9 cellular contexts compared by ENCODE assay signal in the genomic region with DNA sequence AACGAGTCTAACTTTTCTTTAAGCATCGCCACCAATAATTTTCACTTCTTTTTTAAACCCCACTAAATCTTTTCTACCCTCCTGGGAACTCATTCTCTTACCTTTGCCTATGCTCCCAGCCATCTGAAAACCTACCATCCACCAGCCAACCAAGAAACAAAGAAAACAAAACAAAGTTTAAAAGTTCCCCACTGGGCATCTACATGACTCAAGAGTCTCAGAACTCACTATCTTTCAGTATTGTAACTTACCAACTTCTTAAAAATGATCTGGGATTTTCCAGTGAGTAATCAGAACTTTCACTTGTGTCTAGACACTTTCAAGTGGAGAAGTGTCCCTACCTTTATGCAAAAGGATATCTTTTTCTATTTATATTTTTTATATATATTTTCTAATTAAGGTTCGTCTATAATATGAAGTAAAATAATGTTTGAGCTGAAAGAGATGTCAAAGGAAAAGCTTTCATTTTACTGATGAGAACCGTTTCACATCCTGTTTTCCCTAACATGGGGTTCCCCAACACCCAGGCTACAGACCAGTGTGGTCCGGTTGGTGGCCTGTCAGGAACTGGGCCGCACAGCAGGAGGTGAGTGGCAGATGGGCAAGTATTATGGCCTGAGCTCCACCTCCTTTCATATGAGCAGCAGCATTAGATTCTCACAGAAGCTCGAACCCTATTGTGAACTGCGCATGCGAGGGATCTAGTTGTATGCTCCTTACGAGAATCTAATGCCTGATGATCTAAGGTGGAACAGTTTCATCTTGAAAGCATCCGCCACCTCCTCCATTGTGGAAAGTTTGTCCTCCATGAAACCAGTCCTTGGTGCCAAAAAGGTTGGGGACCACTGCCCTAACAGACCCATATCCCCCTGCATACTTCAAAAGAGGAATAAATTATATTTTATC. TPM values are rescaled to one million over a fixed set of nuclear protein-coding genes. Genes with fewer than 3 reads are reported as not detected.
DNase-seq lines count a peak whose midpoint lies in the region; ATAC-seq, FAIRE-seq and TF ChIP-seq lines count a peak whose summit lies in the region.
"Had no signal": no experiment of that assay in that cellular context is flagged by ENCODE, and none has a peak within 500 bp of the region (broad histone marks: within the 10 kb centered on the region; RNA-seq: fewer than 3 reads in every experiment).

No MANE protein-coding gene starts in this region.

- H2AFZ ChIP-seq in K562 (ENCODE audit: low read depth, low read length), result no peak overlapping the region

- no peak for FAIRE-seq in K562 (lab: Jason Lieb, UNC)

- POLR2A ChIA-PET in K562 (lab: Yijun Ruan, JAX), result interaction anchor here (0.5 kb wide), 1 partner anchor 175 kb away, joined by 4 read pairs; no protein-coding TSS in a partner anchor

- no TSS peak for BruUV-seq in K562 (replicated peaks; lab: Mats Ljungman, UMichigan)

- no peak for TF ChIP-seq POLR2A in K562 (conservative IDR thresholded peaks at IDR 0.05)

- 8% methylated on average over 11 of the region's 11 CpGs for WGBS in K562 (ENCODE audit: insufficient coverage, low coverage, missing lambda C conversion rate)

- DNase-seq in K562 (ENCODE audit: extremely low read depth in 1 of 4, low spot score in 3 of 4), result no peak
- DNase-seq in NCI-H2029 (lab: John Stamatoyannopoulos, UW), result no peak
- no peak for DNase-seq in NCI-H1417 (lab: John Stamatoyannopoulos, UW)
- no peak for DNase-seq in cortex of kidney (lab: John Stamatoyannopoulos, UW)
- no peak for DNase-seq in NCI-H1048 (lab: John Stamatoyannopoulos, UW)
- DNase-seq: SK-N-SH had no signal

- ATAC-seq in GM18511 (IDR thresholded peaks at IDR 0.05; ENCODE audit: unreplicated experiment) (peak; percentile 94), GM19467 (IDR thresholded peaks at IDR 0.05; ENCODE audit: unreplicated experiment) (peak; percentile 96), HG03097 (IDR thresholded peaks at IDR 0.05; ENCODE audit: low FRiP score, unreplicated experiment) (peak; percentile 85), K562 (no peak)

- H4K20me1 ChIP-seq in K562 (replicated peaks; ENCODE audit: control insufficient read depth, insufficient read depth, low read length), result no peaks in the 10 kb centered on the region

- no peak for TF ChIP-seq RAD21 in K562 (CRISPR knock-in tag; conservative IDR thresholded peaks at IDR 0.05 in 1 of 2, IDR thresholded peaks at IDR 0.05 in 1 of 2)

- no peak for TF ChIP-seq CTCF in K562 (IDR thresholded peaks at IDR 0.05 in 2 of 3, conservative IDR thresholded peaks at IDR 0.05 in 1 of 3; ENCODE audit: insufficient read depth in 2 of 3, low read depth in 1 of 3, low read length in 3 of 3)

- no peak overlapping the region for H3K4me2 ChIP-seq in K562 (ENCODE audit: insufficient read depth, low read length)
- H3K4me2 ChIP-seq: SK-N-SH had no signal

- no peak for TF ChIP-seq EP300 in K562 (IDR thresholded peaks at IDR 0.05; ENCODE audit: low read length)

- no peaks in the 10 kb centered on the region for H3K9me1 ChIP-seq in K562 (ENCODE audit: control insufficient read depth, insufficient read depth, low read length)

- CTCF ChIA-PET in K562 (lab: Yijun Ruan, JAX; ENCODE audit: low intra/inter-chr PET ratio), result no interaction called here

- intact Hi-C loops in K562 (cut with micrococcal nuclease), result no loop called here

- no peaks in the 10 kb centered on the region for H3K4me1 ChIP-seq in K562 (replicated peaks in 1 of 2; ENCODE audit: control insufficient read depth in 2 of 2, insufficient read depth in 2 of 2, low read length in 2 of 2)

- peaks cover 5 to 23% of the 10 kb centered on the region in 2 experiments; a peak in 4 of 5 replicates for H3K27me3 ChIP-seq in K562 (ENCODE audit: control insufficient read depth in 2 of 2, insufficient read depth in 2 of 2, low read length in 2 of 2)

- no peak overlapping the region for H3K27ac ChIP-seq in K562 (ENCODE audit: extremely low read depth, low read depth, low read length)

- H3K4me3 ChIP-seq in K562, result no peak overlapping the region

- no peaks in the 10 kb centered on the region for H3K36me3 ChIP-seq in K562 (ENCODE audit: control insufficient read depth, insufficient read depth, low read length)

- in situ Hi-C loops in K562 (cut with MboI), result no loop called here

- no peak overlapping the region for H3K9ac ChIP-seq in K562 (ENCODE audit: insufficient read depth in 1 of 2, low read depth in 2 of 2, low read length in 2 of 2)
- H3K9ac ChIP-seq: SK-N-SH had no signal

- no peaks in the 10 kb centered on the region for H3K79me2 ChIP-seq in K562 (ENCODE audit: control insufficient read depth, insufficient read depth, low read length)

- H3K9me3 ChIP-seq in K562 (replicated peaks; ENCODE audit: control insufficient read depth, insufficient read depth, low read depth, low read length), result no peaks in the 10 kb centered on the region
- H3K9me3 ChIP-seq: SK-N-SH had no signal

TF ChIP-seq in K562, 482 proteins besides CTCF, POLR2A, EP300 and RAD21 (continues in another document):
- TF ChIP-seq, protein P1, sequence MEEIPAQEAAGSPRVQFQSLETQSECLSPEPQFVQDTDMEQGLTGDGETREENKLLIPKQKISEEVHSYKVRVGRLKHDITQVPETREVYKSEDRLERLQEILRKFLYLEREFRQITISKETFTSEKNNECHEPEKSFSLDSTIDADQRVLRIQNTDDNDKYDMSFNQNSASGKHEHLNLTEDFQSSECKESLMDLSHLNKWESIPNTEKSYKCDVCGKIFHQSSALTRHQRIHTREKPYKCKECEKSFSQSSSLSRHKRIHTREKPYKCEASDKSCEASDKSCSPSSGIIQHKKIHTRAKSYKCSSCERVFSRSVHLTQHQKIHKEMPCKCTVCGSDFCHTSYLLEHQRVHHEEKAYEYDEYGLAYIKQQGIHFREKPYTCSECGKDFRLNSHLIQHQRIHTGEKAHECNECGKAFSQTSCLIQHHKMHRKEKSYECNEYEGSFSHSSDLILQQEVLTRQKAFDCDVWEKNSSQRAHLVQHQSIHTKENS (CRISPR knock-in tag; IDR thresholded peaks at IDR 0.05), result no peak
- no peak for TF ChIP-seq RFX7 (CRISPR knock-in tag; IDR thresholded peaks at IDR 0.05)
- peak; percentile 61 to 68 for TF ChIP-seq NRF1 (conservative IDR thresholded peaks at IDR 0.05 in 1 of 2, IDR thresholded peaks at IDR 0.05 in 1 of 2)
- TF ChIP-seq, protein P2, sequence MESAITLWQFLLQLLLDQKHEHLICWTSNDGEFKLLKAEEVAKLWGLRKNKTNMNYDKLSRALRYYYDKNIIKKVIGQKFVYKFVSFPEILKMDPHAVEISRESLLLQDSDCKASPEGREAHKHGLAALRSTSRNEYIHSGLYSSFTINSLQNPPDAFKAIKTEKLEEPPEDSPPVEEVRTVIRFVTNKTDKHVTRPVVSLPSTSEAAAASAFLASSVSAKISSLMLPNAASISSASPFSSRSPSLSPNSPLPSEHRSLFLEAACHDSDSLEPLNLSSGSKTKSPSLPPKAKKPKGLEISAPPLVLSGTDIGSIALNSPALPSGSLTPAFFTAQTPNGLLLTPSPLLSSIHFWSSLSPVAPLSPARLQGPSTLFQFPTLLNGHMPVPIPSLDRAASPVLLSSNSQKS (CRISPR knock-in tag; IDR thresholded peaks at IDR 0.05), result no peak
- no peak for TF ChIP-seq KDM2B (CRISPR knock-in tag; IDR thresholded peaks at IDR 0.05)

RNA-seq across cellular contexts. Expression of a gene that starts 9.8 kb away (rescaled TPM):
- 4.5 and 18.9 TPM in 2 replicates for total RNA-seq in K562 (2011; cell fraction: chromatin; rRNA removed; ENCODE audit: low replicate concordance)
- 4.0 and 5.4 TPM in 2 replicates for total RNA-seq in K562 (2011; cell fraction: nucleolus; rRNA removed)
- 6.9 and 7.6 TPM in 2 replicates for total RNA-seq in K562 (2011; cell fraction: nucleoplasm; rRNA removed)
- 7.9 and 9.8 TPM in 2 replicates for total RNA-seq in K562 (2014; rRNA removed)
- 15.0 and 15.9 TPM in 2 replicates for total RNA-seq in K562 (2014; rRNA removed; fragmentation: Illumina TruSeq; extraction: Trizol)
- total RNA-seq in K562 (2015; rRNA removed; fragmentation: Illumina TruSeq; extraction: Trizol), result 12.5 and 13.4 TPM in 2 replicates
- total RNA-seq in K562 (2021), result 9.8 and 10.4 TPM in 2 replicates
- polyA plus RNA-seq in K562 (2011; rRNA removed), result 5.0 and 5.2 TPM in 2 replicates
- 2.2 and 3.1 TPM in 2 replicates for polyA plus RNA-seq in K562 (2011; cell fraction: cytosol; rRNA removed)
- 5.9 and 7.2 TPM in 2 replicates for polyA plus RNA-seq in K562 (2011; cell fraction: nucleus; rRNA removed)
- polyA plus RNA-seq in K562 (2012), result 8.5 and 10.8 TPM in 2 replicates
- 11.0 and 11.1 TPM in 2 replicates for polyA plus RNA-seq in K562 (2014; fragmentation: Illumina TruSeq; extraction: Trizol)
- 1 to 10 TPM; 3.6 to 3.8 TPM for polyA plus RNA-seq in K562 (2014; fragmentation: Nextera tagmentation; extraction: Ambion mirVana)
- polyA plus RNA-seq in K562 (2014; rRNA removed), result 5.8 and 7.7 TPM in 2 replicates
- polyA minus RNA-seq in K562 (2011; rRNA and poly(A)+ RNA removed), result 8.8 and 12.0 TPM in 2 replicates
- 2.6 and 5.5 TPM in 2 replicates for polyA minus RNA-seq in K562 (2011; cell fraction: cytosol; rRNA and poly(A)+ RNA removed)
- 7.3 and 15.7 TPM in 2 replicates for polyA minus RNA-seq in K562 (2011; cell fraction: nucleus; rRNA and poly(A)+ RNA removed)

RNA-seq across cellular contexts. Expression of a gene that starts 44.5 kb away (rescaled TPM):
- total RNA-seq in K562 (2011; cell fraction: chromatin; rRNA removed; ENCODE audit: low replicate concordance), result 69.5 and 141 TPM in 2 replicates
- total RNA-seq in K562 (2011; cell fraction: nucleolus; rRNA removed), result 25.3 and 29.7 TPM in 2 replicates
- 54.5 and 79.6 TPM in 2 replicates for total RNA-seq in K562 (2011; cell fraction: nucleoplasm; rRNA removed)
- total RNA-seq in K562 (2014; rRNA removed) (11.3 and 15.5 TPM in 2 replicates), K562 (2014; rRNA removed; fragmentation: Illumina TruSeq; extraction: Trizol) (22.3 and 23.1 TPM in 2 replicates), K562 (2015; rRNA removed; fragmentation: Illumina TruSeq; extraction: Trizol) (15.9 and 18.5 TPM in 2 replicates), K562 (2021) (13.7 and 14.1 TPM in 2 replicates)
- polyA plus RNA-seq in K562 (2011; rRNA removed) (23.3 and 41.9 TPM in 2 replicates), K562 (2014; fragmentation: Illumina TruSeq; extraction: Trizol) (13.1 and 14.7 TPM in 2 replicates), K562 (2014; fragmentation: Nextera tagmentation; extraction: Ambion mirVana) (10 to 100 TPM; 14.4 to 15.3 TPM), K562 (2014; rRNA removed) (12.1 and 12.8 TPM in 2 replicates)
- 7.1 and 23.1 TPM in 2 replicates for polyA plus RNA-seq in K562 (2011; cell fraction: cytosol; rRNA removed)
- polyA plus RNA-seq in K562 (2011; cell fraction: nucleus; rRNA removed), result 32.1 and 73.5 TPM in 2 replicates
- polyA plus RNA-seq in K562 (2012), result 11.7 and 13.0 TPM in 2 replicates
- 50.1 and 111 TPM in 2 replicates for polyA minus RNA-seq in K562 (2011; rRNA and poly(A)+ RNA removed)
- polyA minus RNA-seq in K562 (2011; cell fraction: cytosol; rRNA and poly(A)+ RNA removed), result 7.6 and 17.4 TPM in 2 replicates
- 56.5 and 184 TPM in 2 replicates for polyA minus RNA-seq in K562 (2011; cell fraction: nucleus; rRNA and poly(A)+ RNA removed)
